28 cellular contexts compared by ENCODE assay signal in genomic region chr9:73649552-73649951, GRCh38.
"Had no signal": no experiment of that assay in that cellular context is flagged by ENCODE, and none has a peak within 500 bp of the region (broad histone marks: within the 10 kb centered on the region; RNA-seq: fewer than 3 reads in every experiment).

No MANE protein-coding gene starts in this region.

- H3K36me3 ChIP-seq: stomach, suprapubic skin, thoracic aorta, thyroid gland, tibial artery, tibial nerve, transverse colon, upper lobe of left lung, upper lobe of right lung, uterus, vagina had no signal

- H3K9me3 ChIP-seq: stomach, suprapubic skin, testis, thoracic aorta, thyroid gland, tibial artery, tibial nerve, transverse colon, upper lobe of right lung, uterus, vagina had no signal

- H3K4me3 Mint-ChIP-seq: stimulated activated effector memory CD8-positive, alpha-beta T cell treated with anti-CD3 and anti-CD28 coated beads, Interleukin-12 subunit alpha, Interleukin-12 subunit beta, amount 100 ng/mL, for 72 hours; stimulated activated memory B cell treated with anti-CD40 and anti-IgM and Interleukin-4, amounts not matched to agents 10 μg/mL and 1 μg/mL and 100 μg/mL, for 72 hours; stimulated activated naive B cell treated with anti-CD40 and anti-IgM and Interleukin-4, amounts not matched to agents 10 μg/mL and 1 μg/mL and 100 μg/mL, for 72 hours; stimulated activated naive CD8-positive, alpha-beta T cell treated with anti-CD3 and anti-CD28 coated beads, Interleukin-15, amount 100 ng/mL, for 72 hours; stimulated activated naive CD8-positive, alpha-beta T cell treated with anti-CD3 and anti-CD28 coated beads, Interleukin-15, Interleukin-2, amounts not matched to agents 100 ng/mL and 50 ng/mL, for 24 hours; type B pancreatic cell had no signal

- H3K4me1 ChIP-seq: stomach, suprapubic skin, testis, thyroid gland, tibial artery, tibial nerve, transverse colon, upper lobe of left lung, upper lobe of right lung, uterus, vagina had no signal

- DNase-seq: stimulated activated CD4-positive, alpha-beta T cell treated with anti-CD3 and anti-CD28 coated beads, Interleukin-2, amount 100 ng/mL, for 48 hours; stimulated activated CD4-positive, alpha-beta T cell treated with anti-CD3 and anti-CD28 coated beads, Interleukin-4, amount 100 ng/mL, for 1 hour; stimulated activated CD4-positive, alpha-beta T cell treated with anti-CD3 and anti-CD28 coated beads, Interleukin-4, amount 100 ng/mL, for 24 hours; stimulated activated CD4-positive, alpha-beta T cell treated with anti-CD3 and anti-CD28 coated beads, Interleukin-4, amount 100 ng/mL, for 4 hours; stimulated activated CD8-positive, alpha-beta memory T cell treated with anti-CD3 and anti-CD28 coated beads, Interleukin-4, amount 100 ng/mL, for 48 hours; stimulated activated naive B cell treated with anti-CD40 and anti-IgM and Interleukin-4, amounts not matched to agents 10 μg/mL and 1 μg/mL and 100 μg/mL, for 72 hours; stimulated activated naive CD4-positive, alpha-beta T cell; stimulated activated naive CD4-positive, alpha-beta T cell treated with Interleukin-2 at 50 U/mL for 16 hours; stimulated activated naive CD8-positive, alpha-beta T cell treated with anti-CD3 and anti-CD28 coated beads, Interleukin-15, amount 100 ng/mL, for 72 hours; stimulated activated naive CD8-positive, alpha-beta T cell treated with anti-CD3 and anti-CD28 coated beads, Interleukin-15, Interleukin-2, amounts not matched to agents 100 U/mL and 50 U/mL, for 24 hours; stomach; substantia nigra; testis; thyroid gland; tibial artery; transverse colon; trophoblast cell; upper lobe of right lung; uterus had no signal

- ATAC-seq: stimulated activated effector memory CD8-positive, alpha-beta T cell treated with anti-CD3 and anti-CD28 coated beads, Interleukin-12 subunit alpha, Interleukin-12 subunit beta, amount 100 ng/mL, for 72 hours; stimulated activated memory B cell treated with anti-CD40 and anti-IgM and Interleukin-4, amounts not matched to agents 10 μg/mL and 1 μg/mL and 100 μg/mL, for 72 hours; stimulated activated naive B cell treated with anti-CD40 and anti-IgM and Interleukin-4, amounts not matched to agents 10 μg/mL and 1 μg/mL and 100 μg/mL, for 72 hours; stimulated activated naive CD8-positive, alpha-beta T cell treated with anti-CD3 and anti-CD28 coated beads, Interleukin-15, amount 100 ng/mL, for 72 hours; stimulated activated naive CD8-positive, alpha-beta T cell treated with anti-CD3 and anti-CD28 coated beads, Interleukin-15, Interleukin-2, amounts not matched to agents 100 U/mL and 50 U/mL, for 24 hours; upper lobe of right lung had no signal

- H3K4me3 ChIP-seq: stomach, suprapubic skin, testis, thoracic aorta, thyroid gland, tibial artery, tibial nerve, transverse colon, upper lobe of left lung, upper lobe of right lung, uterus, vagina had no signal

- H3K4me1 Mint-ChIP-seq: stimulated activated effector memory CD8-positive, alpha-beta T cell treated with anti-CD3 and anti-CD28 coated beads, Interleukin-12 subunit alpha, Interleukin-12 subunit beta, amount 100 ng/mL, for 72 hours; stimulated activated memory B cell treated with anti-CD40 and anti-IgM and Interleukin-4, amounts not matched to agents 10 μg/mL and 1 μg/mL and 100 μg/mL, for 72 hours; stimulated activated naive B cell treated with anti-CD40 and anti-IgM and Interleukin-4, amounts not matched to agents 10 μg/mL and 1 μg/mL and 100 μg/mL, for 72 hours; stimulated activated naive CD8-positive, alpha-beta T cell treated with anti-CD3 and anti-CD28 coated beads, Interleukin-15, amount 100 ng/mL, for 72 hours had no signal

- H3K27ac Mint-ChIP-seq: stimulated activated effector memory CD8-positive, alpha-beta T cell treated with anti-CD3 and anti-CD28 coated beads, Interleukin-12 subunit alpha, Interleukin-12 subunit beta, amount 100 ng/mL, for 72 hours; stimulated activated memory B cell treated with anti-CD40 and anti-IgM and Interleukin-4, amounts not matched to agents 10 μg/mL and 1 μg/mL and 100 μg/mL, for 72 hours; stimulated activated naive B cell treated with anti-CD40 and anti-IgM and Interleukin-4, amounts not matched to agents 10 μg/mL and 1 μg/mL and 100 μg/mL, for 72 hours; stimulated activated naive CD8-positive, alpha-beta T cell treated with anti-CD3 and anti-CD28 coated beads, Interleukin-15, amount 100 ng/mL, for 72 hours; stimulated activated naive CD8-positive, alpha-beta T cell treated with anti-CD3 and anti-CD28 coated beads, Interleukin-15, Interleukin-2, amounts not matched to agents 100 ng/mL and 50 ng/mL, for 24 hours; type B pancreatic cell had no signal

- H3K36me3 Mint-ChIP-seq: stimulated activated effector memory CD8-positive, alpha-beta T cell treated with anti-CD3 and anti-CD28 coated beads, Interleukin-12 subunit alpha, Interleukin-12 subunit beta, amount 100 ng/mL, for 72 hours; stimulated activated memory B cell treated with anti-CD40 and anti-IgM and Interleukin-4, amounts not matched to agents 10 μg/mL and 1 μg/mL and 100 μg/mL, for 72 hours; stimulated activated naive B cell treated with anti-CD40 and anti-IgM and Interleukin-4, amounts not matched to agents 10 μg/mL and 1 μg/mL and 100 μg/mL, for 72 hours; type B pancreatic cell had no signal

- H3K27me3 Mint-ChIP-seq: stimulated activated memory B cell treated with anti-CD40 and anti-IgM and Interleukin-4, amounts not matched to agents 10 μg/mL and 1 μg/mL and 100 μg/mL, for 72 hours; stimulated activated naive B cell treated with anti-CD40 and anti-IgM and Interleukin-4, amounts not matched to agents 10 μg/mL and 1 μg/mL and 100 μg/mL, for 72 hours; stimulated activated naive CD8-positive, alpha-beta T cell treated with anti-CD3 and anti-CD28 coated beads, Interleukin-15, amount 100 ng/mL, for 72 hours; stimulated activated naive CD8-positive, alpha-beta T cell treated with anti-CD3 and anti-CD28 coated beads, Interleukin-15, Interleukin-2, amounts not matched to agents 100 ng/mL and 50 ng/mL, for 24 hours; type B pancreatic cell had no signal

- H3K27ac ChIP-seq: stomach, suprapubic skin, testis, thoracic aorta, thyroid gland, tibial artery, tibial nerve, transverse colon, upper lobe of left lung, upper lobe of right lung, uterus, vagina had no signal

- H3K27me3 ChIP-seq: stomach, suprapubic skin, testis, thyroid gland, tibial artery, tibial nerve, transverse colon, upper lobe of left lung, upper lobe of right lung, uterus, vagina had no signal
